In genomic region chr10:80686734-80687561, GRCh38 we compare ENCODE assay signal across 30 cellular contexts.
DNase-seq lines count a peak whose midpoint lies in the region; ATAC-seq and TF ChIP-seq lines count a peak whose summit lies in the region.
"Had no signal": no experiment of that assay in that cellular context is flagged by ENCODE, and none has a peak within 500 bp of the region (broad histone marks: within the 10 kb centered on the region; RNA-seq: fewer than 3 reads in every experiment).

No MANE protein-coding gene starts in this region.

- in situ Hi-C loops in Panc1 (cut with HindIII; ENCODE audit: low pct_unique_long_range_greater_than_20kb, low sequenced_read_pairs) = no loop called here

- no peak overlapping the region for H3K4me3 ChIP-seq in GM12865 (ENCODE audit: low read depth, low read length)
- H3K4me3 ChIP-seq in Panc1 (ENCODE audit: low read depth in 2 of 2, low read length in 2 of 2) = no peak overlapping the region
- H3K4me3 ChIP-seq in mucosa of descending colon = no peak overlapping the region
- H3K4me3 ChIP-seq: A549, coronary artery, thyroid gland, vagina had no signal

- H3K4me1 ChIP-seq in Panc1 (ENCODE audit: control insufficient read depth, insufficient read depth, low read length) (no peaks in the 10 kb centered on the region), mucosa of descending colon (ENCODE audit: low read depth) (peaks cover 8% of the 10 kb centered on the region)
- H3K4me1 ChIP-seq: A549, thyroid gland, vagina had no signal

- no TSS peak for BruUV-seq in Panc1 (replicated peaks; lab: Mats Ljungman, UMichigan)

- H3K36me3 ChIP-seq in Panc1 (ENCODE audit: control insufficient read depth, insufficient read depth, low read length) = no peaks in the 10 kb centered on the region
- no peaks in the 10 kb centered on the region for H3K36me3 ChIP-seq in mucosa of descending colon (ENCODE audit: low read depth)
- H3K36me3 ChIP-seq: thyroid gland, vagina, WERI-Rb-1 had no signal

- H3K9me3 ChIP-seq in Panc1 (ENCODE audit: control insufficient read depth, insufficient read depth, low read depth, low read length) (no peaks in the 10 kb centered on the region), mucosa of descending colon (no peaks in the 10 kb centered on the region)
- H3K9me3 ChIP-seq: A549, thyroid gland, vagina had no signal

- no peaks in the 10 kb centered on the region; the same call in 1 of the 2 replicates for H3K27me3 ChIP-seq in Panc1 (ENCODE audit: control insufficient read depth, insufficient read depth, low read length)
- H3K27me3 ChIP-seq: thyroid gland, vagina had no signal

- DNase-seq in GM12865 (ENCODE audit: low read depth) (peak; percentile 25), Panc1 (ENCODE audit: low read depth, low spot score) (no peak), mucosa of descending colon (no peak), NCI-H2081 (lab: John Stamatoyannopoulos, UW) (no peak), GM20000 (ENCODE audit: low spot score) (no peak), MV-4-11 (lab: John Stamatoyannopoulos, UW) (no peak)
- DNase-seq: activated CD4-positive, alpha-beta T cell treated with anti-CD3 and anti-CD28 coated beads, Interleukin-2, amount 10 ng/mL, durations not matched to agents 7 days and 5 days; activated gamma-delta T cell; activated naive CD8-positive, alpha-beta T cell treated with anti-CD3 and anti-CD28 coated beads, Interleukin-2, amount 50 U/mL, for 24 hours; activated T-cell treated with anti-CD3 and anti-CD28 coated beads, Interleukin-2, amount 50 U/mL, for 24 hours; effector CD8-positive, alpha-beta T cell; erythroblast; head of caudate nucleus; Karpas-422; kidney; naive B cell; NCI-H774; nucleus accumbens; SIG-M5; stimulated activated CD4-positive, alpha-beta T cell treated with anti-CD3 and anti-CD28 coated beads, Interleukin-4, amount 100 ng/mL, for 24 hours; SW 1271; T-helper 9 cell; thyroid gland; WERI-Rb-1 had no signal

- POLR2A ChIA-PET in Panc1 (lab: Charles Lee) = no interaction called here

- peak; percentile 47 for ATAC-seq in HG02884 (IDR thresholded peaks at IDR 0.05; ENCODE audit: unreplicated experiment)
- no peak for ATAC-seq in Panc1
- ATAC-seq in mucosa of descending colon = peak; percentile 22
- ATAC-seq in HG03135 (IDR thresholded peaks at IDR 0.05; ENCODE audit: unreplicated experiment) = no peak
- ATAC-seq: A549; activated naive CD8-positive, alpha-beta T cell treated with anti-CD3 and anti-CD28 coated beads, Interleukin-2, amount 50 U/mL, for 24 hours; HCT116 had no signal

- TF ChIP-seq CTCF in GM12865 (IDR thresholded peaks at IDR 0.05; ENCODE audit: insufficient read depth, low read depth, low read length, missing control alignments) (no peak), Panc1 (IDR thresholded peaks at IDR 0.05) (0 out of 2 replicates have a peak, but pooled peaks have one; percentile 6), mucosa of descending colon (IDR thresholded peaks at IDR 0.05) (no peak), GM20000 (IDR thresholded peaks at IDR 0.05; ENCODE audit: extremely low read depth, missing control alignments) (no peak)

- intact Hi-C loops in Panc1 (cut with micrococcal nuclease; ENCODE audit: unreplicated experiment) (no loop called here), mucosa of descending colon (cut with DNase I, micrococcal nuclease) (no loop called here)

- H3K27ac ChIP-seq in Panc1 (ENCODE audit: low read length) = no peak overlapping the region
- H3K27ac ChIP-seq: A549, coronary artery, thyroid gland, vagina, WERI-Rb-1 had no signal

- CTCF ChIA-PET in Panc1 (lab: Charles Lee) = interaction anchor here (1.5 kb wide), 1 partner anchor 13 kb away, joined by 6 read pairs; no protein-coding TSS in a partner anchor

Comparison
In these comparisons a context has a peak if more than half of its experiments do, and no peak if none do; other contexts are left out.
1. ATAC-seq: peak in HG02884 (single experiment) and mucosa of descending colon (single experiment); none in Panc1 (single experiment) and HG03135 (single experiment).